Comparison of ENCODE assay signal across 27 cellular contexts in genomic region chr4:8671712-8672290, GRCh38.
"Had no signal": no experiment of that assay in that cellular context is flagged by ENCODE, and none has a peak within 500 bp of the region (broad histone marks: within the 10 kb centered on the region; RNA-seq: fewer than 3 reads in every experiment).

No MANE protein-coding gene starts in this region.

- H3K4me3 Mint-ChIP-seq: mesothelial cell of epicardium; naive B cell; natural killer cell treated with Interleukin-12 subunit alpha and Interleukin-12 subunit beta and Interleukin-15 and Interleukin-18, amount 100 ng/mL, for 72 hours; neural crest cell; stimulated activated naive B cell treated with anti-CD40 and anti-IgM and Interleukin-4, amounts not matched to agents 10 μg/mL and 1 μg/mL and 100 μg/mL, for 72 hours; stimulated activated naive CD8-positive, alpha-beta T cell treated with anti-CD3 and anti-CD28 coated beads, Interleukin-15, Interleukin-2, amounts not matched to agents 100 ng/mL and 50 ng/mL, for 24 hours had no signal

- H3K27ac ChIP-seq: dorsolateral prefrontal cortex, epithelial cell of prostate, gastrocnemius medialis, left lung, neutrophil, psoas muscle, skin epidermis, thoracic aorta, tibial nerve, upper lobe of left lung, uterus had no signal

- H3K36me3 Mint-ChIP-seq: mesothelial cell of epicardium; naive B cell; natural killer cell treated with Interleukin-12 subunit alpha and Interleukin-12 subunit beta and Interleukin-15 and Interleukin-18, amount 100 ng/mL, for 72 hours had no signal

- ATAC-seq: gastrocnemius medialis; left cardiac atrium; left lung; mucosa of descending colon; psoas muscle; right cardiac atrium; stimulated activated naive B cell treated with anti-CD40 and anti-IgM and Interleukin-4, amounts not matched to agents 10 μg/mL and 1 μg/mL and 100 μg/mL, for 72 hours had no signal

- H3K4me1 ChIP-seq: gastrocnemius medialis, left lung, psoas muscle, tibial nerve, upper lobe of left lung, uterus had no signal

- H3K4me1 Mint-ChIP-seq: mesothelial cell of epicardium; naive B cell; neural crest cell; stimulated activated naive B cell treated with anti-CD40 and anti-IgM and Interleukin-4, amounts not matched to agents 10 μg/mL and 1 μg/mL and 100 μg/mL, for 72 hours had no signal

- H3K27ac Mint-ChIP-seq: mesothelial cell of epicardium; naive B cell; natural killer cell treated with Interleukin-12 subunit alpha and Interleukin-12 subunit beta and Interleukin-15 and Interleukin-18, amount 100 ng/mL, for 72 hours; stimulated activated naive B cell treated with anti-CD40 and anti-IgM and Interleukin-4, amounts not matched to agents 10 μg/mL and 1 μg/mL and 100 μg/mL, for 72 hours; stimulated activated naive CD8-positive, alpha-beta T cell treated with anti-CD3 and anti-CD28 coated beads, Interleukin-15, Interleukin-2, amounts not matched to agents 100 ng/mL and 50 ng/mL, for 24 hours had no signal

- H3K4me3 ChIP-seq: dorsolateral prefrontal cortex, gastrocnemius medialis, left lung, mucosa of descending colon, psoas muscle, skin epidermis, thoracic aorta, tibial nerve, upper lobe of left lung, uterus had no signal

- H3K9me3 ChIP-seq: gastrocnemius medialis, left lung, mucosa of descending colon, neutrophil, psoas muscle, thoracic aorta, upper lobe of left lung, uterus had no signal

- H3K36me3 ChIP-seq: gastrocnemius medialis, left lung, neutrophil, thoracic aorta, tibial nerve, upper lobe of left lung, uterus had no signal

- H3K9me3 Mint-ChIP-seq: natural killer cell treated with Interleukin-12 subunit alpha and Interleukin-12 subunit beta and Interleukin-15 and Interleukin-18, amount 100 ng/mL, for 72 hours; neural crest cell had no signal

- DNase-seq: cortex of kidney; effector CD4-positive, alpha-beta T cell; foreskin fibroblast; gastrocnemius medialis; kidney; left cardiac atrium; mesenchymal stem cell; mucosa of descending colon; naive B cell; psoas muscle; right cardiac atrium; stimulated activated CD4-positive, alpha-beta T cell treated with anti-CD3 and anti-CD28 coated beads, Interleukin-15, amount 100 ng/mL, for 24 hours; stimulated activated CD4-positive, alpha-beta T cell treated with anti-CD3 and anti-CD28 coated beads, Interleukin-2, amount 100 ng/mL, for 48 hours; stimulated activated naive B cell treated with anti-CD40 and anti-IgM and Interleukin-4, amounts not matched to agents 10 μg/mL and 1 μg/mL and 100 μg/mL, for 72 hours; upper lobe of left lung; uterus had no signal

- H3K27me3 Mint-ChIP-seq: stimulated activated naive CD8-positive, alpha-beta T cell treated with anti-CD3 and anti-CD28 coated beads, Interleukin-15, Interleukin-2, amounts not matched to agents 100 ng/mL and 50 ng/mL, for 24 hours had no signal

- H3K27me3 ChIP-seq: tibial nerve, upper lobe of left lung had no signal
